ENCODE assay signal across 18 cellular contexts in genomic region chr15:63388511-63388910, GRCh38. TPM values are rescaled to one million over a fixed set of nuclear protein-coding genes. Genes with fewer than 3 reads are reported as not detected.
"Had no signal": no experiment of that assay in that cellular context is flagged by ENCODE, and none has a peak within 500 bp of the region (broad histone marks: within the 10 kb centered on the region; RNA-seq: fewer than 3 reads in every experiment).

No MANE protein-coding gene starts in this region.

- H3K4me3 ChIP-seq: cardiac muscle cell, heart left ventricle, tibial nerve had no signal

- H3K9me3 Mint-ChIP-seq: activated B cell treated with CpG ODN at 0.5 μM for 24 hours; activated naive CD4-positive, alpha-beta T cell treated with anti-CD3 and anti-CD28 coated beads, Interleukin-2, amount 10 ng/mL, durations not matched to agents 7 days and 5 days; mesothelial cell of epicardium; T-helper 1 cell treated with Interleukin-12 subunit alpha and Interleukin-12 subunit beta and Interleukin-4 antibody, amounts not matched to agents 30 μg/mL and 1 μg/mL, for 36 hours had no signal

- H3K9me3 ChIP-seq: heart left ventricle had no signal

- H3K4me3 Mint-ChIP-seq: activated B cell treated with CpG ODN at 0.5 μM for 24 hours; activated CD4-positive, alpha-beta T cell treated with anti-CD3 and anti-CD28 coated beads for 36 hours; activated naive CD4-positive, alpha-beta T cell treated with anti-CD3 and anti-CD28 coated beads, Interleukin-2, amount 10 ng/mL, durations not matched to agents 7 days and 5 days; mesothelial cell of epicardium; naive thymus-derived CD8-positive, alpha-beta T cell; T-helper 1 cell treated with Interleukin-12 subunit alpha and Interleukin-12 subunit beta and Interleukin-4 antibody, amounts not matched to agents 30 μg/mL and 1 μg/mL, for 36 hours had no signal

- ATAC-seq: activated CD4-positive, alpha-beta T cell treated with anti-CD3 and anti-CD28 coated beads for 36 hours; naive thymus-derived CD8-positive, alpha-beta T cell; stimulated activated naive CD8-positive, alpha-beta T cell treated with anti-CD3 and anti-CD28 coated beads, Interleukin-15, Interleukin-2, amounts not matched to agents 100 U/mL and 50 U/mL, for 24 hours had no signal

- H3K36me3 ChIP-seq: cardiac muscle cell, heart left ventricle, tibial nerve had no signal

- H3K4me1 Mint-ChIP-seq: activated B cell treated with CpG ODN at 0.5 μM for 24 hours had no signal

- H3K27ac Mint-ChIP-seq: activated B cell treated with CpG ODN at 0.5 μM for 24 hours; activated CD4-positive, alpha-beta T cell treated with anti-CD3 and anti-CD28 coated beads for 36 hours; activated naive CD4-positive, alpha-beta T cell treated with anti-CD3 and anti-CD28 coated beads, Interleukin-2, amount 10 ng/mL, durations not matched to agents 7 days and 5 days; naive thymus-derived CD8-positive, alpha-beta T cell; T-helper 1 cell treated with Interleukin-12 subunit alpha and Interleukin-12 subunit beta and Interleukin-4 antibody, amounts not matched to agents 30 μg/mL and 1 μg/mL, for 36 hours had no signal

- H3K27ac ChIP-seq: cardiac muscle cell, epithelial cell of prostate, heart left ventricle, tibial nerve had no signal

- H3K36me3 Mint-ChIP-seq: activated naive CD4-positive, alpha-beta T cell treated with anti-CD3 and anti-CD28 coated beads, Interleukin-2, amount 10 ng/mL, durations not matched to agents 7 days and 5 days; mesothelial cell of epicardium; naive thymus-derived CD8-positive, alpha-beta T cell had no signal

- DNase-seq: activated B cell treated with CpG ODN at 0.5 μM for 24 hours; activated CD4-positive, alpha-beta T cell treated with anti-CD3 and anti-CD28 coated beads for 36 hours; activated CD4-positive, alpha-beta T cell treated with anti-CD3 and anti-CD28 coated beads, Interleukin-2, amount 50 U/mL, for 4 hours; activated effector memory CD4-positive, alpha-beta T cell treated with anti-CD3 and anti-CD28 coated beads, Interleukin-2, amount 50 U/mL, for 16 hours; activated naive CD4-positive, alpha-beta T cell treated with anti-CD3 and anti-CD28 coated beads, Interleukin-2, amount 10 ng/mL, durations not matched to agents 7 days and 5 days; activated T-cell treated with anti-CD3 and anti-CD28 coated beads for 4 hours; amygdala; heart left ventricle; naive thymus-derived CD8-positive, alpha-beta T cell; stimulated activated CD4-positive, alpha-beta T cell treated with anti-CD3 and anti-CD28 coated beads, Interleukin-4, amount 100 ng/mL, for 1 hour; stimulated activated naive CD8-positive, alpha-beta T cell treated with anti-CD3 and anti-CD28 coated beads, Interleukin-15, Interleukin-2, amounts not matched to agents 100 U/mL and 50 U/mL, for 24 hours; T1000 had no signal

RNA-seq across cellular contexts. Expression of gene CA12, which starts 6.9 kb away (rescaled TPM):
- total RNA-seq: activated B cell treated with CpG ODN at 0.5 μM for 24 hours; activated CD8-positive, alpha-beta memory T cell treated with anti-CD3 and anti-CD28 coated beads for 36 hours; naive thymus-derived CD8-positive, alpha-beta T cell had no signal
